Comparison of ENCODE assay signal across 18 cellular contexts in the genomic region with DNA sequence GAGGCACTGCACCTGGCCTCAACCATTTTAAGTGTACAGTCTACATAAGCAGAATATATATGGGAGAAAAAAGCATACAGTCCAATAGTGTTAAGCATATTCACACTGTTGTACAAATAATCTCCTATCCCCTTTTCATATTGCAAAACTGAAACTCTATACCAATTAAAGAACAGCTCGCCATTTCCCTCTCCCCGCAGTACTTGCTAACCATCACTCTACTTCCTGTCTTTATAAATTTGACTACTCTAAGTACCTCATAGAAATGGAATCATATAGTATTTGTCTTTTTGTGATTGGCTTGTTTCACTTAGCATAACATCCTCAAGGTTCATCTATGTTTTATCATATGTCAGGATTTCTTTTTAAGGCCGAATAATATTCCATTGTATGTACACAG. TPM values are rescaled to one million over a fixed set of nuclear protein-coding genes. Genes with fewer than 3 reads are reported as not detected.
DNase-seq lines count a peak whose midpoint lies in the region; ATAC-seq, FAIRE-seq and TF ChIP-seq lines count a peak whose summit lies in the region.
"Had no signal": no experiment of that assay in that cellular context is flagged by ENCODE, and none has a peak within 500 bp of the region (broad histone marks: within the 10 kb centered on the region; RNA-seq: fewer than 3 reads in every experiment).

No MANE protein-coding gene starts in this region.

- H3K27me3 ChIP-seq in Loucy (ENCODE audit: insufficient read depth, low read length, poor library complexity, severe bottlenecking) (no peaks in the 10 kb centered on the region), esophagus squamous epithelium (no peaks in the 10 kb centered on the region)
- H3K27me3 ChIP-seq: right atrium auricular region, suprapubic skin had no signal

- H3K36me3 ChIP-seq in Loucy (ENCODE audit: insufficient read depth, low read length) (no peaks in the 10 kb centered on the region), esophagus squamous epithelium (no peaks in the 10 kb centered on the region)
- H3K36me3 ChIP-seq: right atrium auricular region, suprapubic skin had no signal

- no peaks in the 10 kb centered on the region for H3K9me3 Mint-ChIP-seq in activated CD4-positive, alpha-beta T cell treated with anti-CD3 and anti-CD28 coated beads for 36 hours (ENCODE audit: low read depth)
- no peaks in the 10 kb centered on the region for H3K9me3 Mint-ChIP-seq in activated CD8-positive, alpha-beta T cell treated with anti-CD3 and anti-CD28 coated beads, Interleukin-2, amount 10 ng/mL, durations not matched to agents 7 days and 5 days (ENCODE audit: insufficient read depth)
- no peaks in the 10 kb centered on the region for H3K9me3 Mint-ChIP-seq in natural killer cell

- peaks cover 21% of the 10 kb centered on the region for H3K4me1 Mint-ChIP-seq in activated CD4-positive, alpha-beta T cell treated with anti-CD3 and anti-CD28 coated beads for 36 hours
- H3K4me1 Mint-ChIP-seq in activated CD8-positive, alpha-beta T cell treated with anti-CD3 and anti-CD28 coated beads, Interleukin-2, amount 10 ng/mL, durations not matched to agents 7 days and 5 days (ENCODE audit: low read depth) = peaks cover 34% of the 10 kb centered on the region
- H3K4me1 Mint-ChIP-seq in natural killer cell = peaks cover 16% of the 10 kb centered on the region in 2 donors

- H3K4me3 Mint-ChIP-seq in activated CD4-positive, alpha-beta T cell treated with anti-CD3 and anti-CD28 coated beads for 36 hours = no peak overlapping the region
- H3K4me3 Mint-ChIP-seq in activated CD8-positive, alpha-beta T cell treated with anti-CD3 and anti-CD28 coated beads, Interleukin-2, amount 10 ng/mL, durations not matched to agents 7 days and 5 days = peak overlapping the region; percentile 4
- H3K4me3 Mint-ChIP-seq in natural killer cell = peak overlapping the region; percentile 43
- H3K4me3 Mint-ChIP-seq: WTC11 had no signal

- 70 to 81% methylated on average over 3 of the region's 3 CpGs for WGBS in esophagus squamous epithelium, 2 donors

- no peaks in the 10 kb centered on the region for H3K9me2 ChIP-seq in Loucy (replicated peaks; ENCODE audit: low read depth, low read length)

- CTCF ChIA-PET in activated CD4-positive, alpha-beta T cell treated with anti-CD3 and anti-CD28 coated beads for 36 hours (lab: Charles Lee) = interaction anchor here (0.5 to 7.4 kb wide), 12 partner anchors 11 to 291 kb away, joined by 3 to 217 read pairs (median 3); a partner anchor contains a TSS
- CTCF ChIA-PET in activated CD8-positive, alpha-beta T cell treated with anti-CD3 and anti-CD28 coated beads, Interleukin-2, amount 10 ng/mL, durations not matched to agents 7 days and 5 days (lab: Charles Lee) = interaction anchor here (0.7 to 8.0 kb wide), 25 partner anchors 8 to 292 kb away, joined by 3 to 278 read pairs (median 4); a partner anchor contains a TSS

- H3F3A ChIP-seq in Loucy (ENCODE audit: low read depth) = no peaks in the 10 kb centered on the region

- no peak overlapping the region for H3K4me2 ChIP-seq in Loucy (ENCODE audit: low read depth, low read length, poor library complexity, severe bottlenecking)

- H3K4me3 ChIP-seq in Loucy (ENCODE audit: low read length, poor library complexity, severe bottlenecking) = no peak overlapping the region
- no peak overlapping the region for H3K4me3 ChIP-seq in esophagus squamous epithelium
- H3K4me3 ChIP-seq: right atrium auricular region, suprapubic skin had no signal

- POLR2A ChIA-PET in activated CD4-positive, alpha-beta T cell treated with anti-CD3 and anti-CD28 coated beads for 36 hours (lab: Charles Lee) = no interaction called here
- POLR2A ChIA-PET in activated CD8-positive, alpha-beta T cell treated with anti-CD3 and anti-CD28 coated beads, Interleukin-2, amount 10 ng/mL, durations not matched to agents 7 days and 5 days (lab: Charles Lee) = interaction anchor here (0.6 to 6.6 kb wide), 7 partner anchors 9 to 852 kb away, joined by 3 to 83 read pairs (median 4); a partner anchor contains a TSS

- H3K27ac Mint-ChIP-seq in activated CD4-positive, alpha-beta T cell treated with anti-CD3 and anti-CD28 coated beads for 36 hours = peak overlapping the region; percentile 4
- peak overlapping the region; percentile 59 for H3K27ac Mint-ChIP-seq in activated CD8-positive, alpha-beta T cell treated with anti-CD3 and anti-CD28 coated beads, Interleukin-2, amount 10 ng/mL, durations not matched to agents 7 days and 5 days
- H3K27ac Mint-ChIP-seq in natural killer cell = peak overlapping the region; percentile 78 to 83
- H3K27ac Mint-ChIP-seq: WTC11 had no signal

- no peaks in the 10 kb centered on the region for H3K36me3 Mint-ChIP-seq in activated CD4-positive, alpha-beta T cell treated with anti-CD3 and anti-CD28 coated beads for 36 hours (ENCODE audit: low read depth)
- H3K36me3 Mint-ChIP-seq in activated CD8-positive, alpha-beta T cell treated with anti-CD3 and anti-CD28 coated beads, Interleukin-2, amount 10 ng/mL, durations not matched to agents 7 days and 5 days (ENCODE audit: low read depth) = peaks cover 5% of the 10 kb centered on the region
- H3K36me3 Mint-ChIP-seq in natural killer cell = no peaks in the 10 kb centered on the region
- H3K36me3 Mint-ChIP-seq: WTC11 had no signal

- no peaks in the 10 kb centered on the region for H3K27me3 Mint-ChIP-seq in activated CD4-positive, alpha-beta T cell treated with anti-CD3 and anti-CD28 coated beads for 36 hours
- H3K27me3 Mint-ChIP-seq in activated CD8-positive, alpha-beta T cell treated with anti-CD3 and anti-CD28 coated beads, Interleukin-2, amount 10 ng/mL, durations not matched to agents 7 days and 5 days (ENCODE audit: low read depth) = no peaks in the 10 kb centered on the region
- no peaks in the 10 kb centered on the region for H3K27me3 Mint-ChIP-seq in natural killer cell (ENCODE audit: low read depth in 2 of 2)

- FAIRE-seq in D721Med (lab: Jason Lieb, UNC) = no peak
- FAIRE-seq: frontal cortex, keratinocyte, urothelium cell line had no signal

- no peak for TF ChIP-seq POLR2A in esophagus squamous epithelium (IDR thresholded peaks at IDR 0.05)

- no peaks in the 10 kb centered on the region for H3K79me2 ChIP-seq in Loucy (ENCODE audit: insufficient read depth, low read length)

- H3K9me3 ChIP-seq in Loucy (ENCODE audit: insufficient read depth, low read depth, low read length) = no peaks in the 10 kb centered on the region
- no peaks in the 10 kb centered on the region for H3K9me3 ChIP-seq in esophagus squamous epithelium
- H3K9me3 ChIP-seq: suprapubic skin had no signal

- H4K20me1 ChIP-seq in Loucy (ENCODE audit: insufficient read depth, low read length, poor library complexity, severe bottlenecking) = no peaks in the 10 kb centered on the region

- H3K27ac ChIP-seq in esophagus squamous epithelium = no peak overlapping the region
- H3K27ac ChIP-seq: right atrium auricular region, suprapubic skin had no signal

- H2AFZ ChIP-seq in Loucy (ENCODE audit: low read length) = 0 out of 2 replicates have a peak overlapping the region, but pooled peaks have one; percentile 21

- TF ChIP-seq CTCF in Loucy (conservative IDR thresholded peaks at IDR 0.05; ENCODE audit: low read length) (no peak), natural killer cell (IDR thresholded peaks at IDR 0.05) (no peak), D721Med (IDR thresholded peaks at IDR 0.05; ENCODE audit: insufficient read depth, missing control alignments) (no peak), esophagus squamous epithelium (IDR thresholded peaks at IDR 0.05) (no peak)

- intact Hi-C loops in activated CD4-positive, alpha-beta T cell treated with anti-CD3 and anti-CD28 coated beads for 36 hours (cut with DNase I, micrococcal nuclease) = loop anchor here in 1 of 2 experiments (5.0 kb wide), 1 partner anchor 213 kb away; no protein-coding TSS in a partner anchor
- intact Hi-C loops in natural killer cell (cut with micrococcal nuclease) = loop anchor here (2.0 to 5.0 kb wide), 2 partner anchors 20 to 213 kb away; no protein-coding TSS in a partner anchor
- intact Hi-C loops in esophagus squamous epithelium (cut with DNase I) = loop anchor here (5.0 kb wide), 2 partner anchors 93 to 283 kb away; no protein-coding TSS in a partner anchor

- peak; percentile 74 for ATAC-seq in activated CD4-positive, alpha-beta T cell treated with anti-CD3 and anti-CD28 coated beads for 36 hours
- peak; percentile 71 for ATAC-seq in activated CD8-positive, alpha-beta T cell treated with anti-CD3 and anti-CD28 coated beads, Interleukin-2, amount 10 ng/mL, durations not matched to agents 7 days and 5 days
- ATAC-seq in natural killer cell = peak; percentile 64 to 72 (median 70)
- ATAC-seq: WTC11 had no signal

- H3K4me1 ChIP-seq in Loucy (ENCODE audit: insufficient read depth, low read length, poor library complexity, severe bottlenecking) (no peaks in the 10 kb centered on the region), esophagus squamous epithelium (peaks cover 0 to 9% (median 0%) of the 10 kb centered on the region in 3 donors)
- H3K4me1 ChIP-seq: right atrium auricular region, suprapubic skin had no signal

- no peak overlapping the region for H3K9ac ChIP-seq in Loucy (ENCODE audit: low read depth, low read length, poor library complexity, severe bottlenecking)

- no peak for DNase-seq in activated CD4-positive, alpha-beta T cell treated with anti-CD3 and anti-CD28 coated beads for 36 hours
- DNase-seq in activated CD4-positive, alpha-beta T cell treated with anti-CD3 and anti-CD28 coated beads, Interleukin-2, amount 50 U/mL, for 4 hours = no peak
- peak; percentile 44 for DNase-seq in activated CD8-positive, alpha-beta T cell treated with anti-CD3 and anti-CD28 coated beads, Interleukin-2, amount 10 ng/mL, durations not matched to agents 7 days and 5 days
- DNase-seq in natural killer cell (no peak), D721Med (ENCODE audit: insufficient read length, low spot score) (no peak), esophagus squamous epithelium (lab: John Stamatoyannopoulos, UW) (no peak), DMS53 treated with DMSO at 0.1 percent for 48 hours (lab: John Stamatoyannopoulos, UW; ENCODE audit: unreplicated experiment) (no peak)
- DNase-seq: mammary epithelial cell; NCI-H1694; NCI-H748 treated with DMSO at 0.1 percent for 48 hours; stimulated activated CD4-positive, alpha-beta T cell treated with anti-CD3 and anti-CD28 coated beads, Interleukin-12 subunit alpha, Interleukin-12 subunit beta, amount 100 ng/mL, for 4 hours had no signal

RNA-seq across cellular contexts. Expression of a gene that starts 21.6 kb away (rescaled TPM):
- 10 to 100 TPM; 56.8 to 65.6 TPM for total RNA-seq in activated CD4-positive, alpha-beta T cell treated with anti-CD3 and anti-CD28 coated beads for 36 hours
- 10 to 100 TPM; 60.5 to 61.8 TPM for total RNA-seq in activated CD8-positive, alpha-beta T cell treated with anti-CD3 and anti-CD28 coated beads, Interleukin-2, amount 10 ng/mL, durations not matched to agents 7 days and 5 days
- total RNA-seq in natural killer cell (10 to 100 TPM; 73.5 to 96.4 (median 81.8) TPM), esophagus squamous epithelium (10 to 100 TPM; 36.6 to 59.3 (median 49.3) TPM)

Comparison
In these comparisons a context has a peak if more than half of its experiments do, and no peak if none do; other contexts are left out.
1. H3K27ac Mint-ChIP-seq: peak in every context shown above with its lines; median percentile 80 in natural killer cell; 59 in activated CD8-positive, alpha-beta T cell treated with anti-CD3 and anti-CD28 coated beads, Interleukin-2, amount 10 ng/mL, durations not matched to agents 7 days and 5 days; 4 in activated CD4-positive, alpha-beta T cell treated with anti-CD3 and anti-CD28 coated beads for 36 hours.